1 cellular context compared by ENCODE assay signal in genomic region chr17:43456661-43457361, GRCh38.
A peak's percentile ranks its signal among the peaks of the same experiment; 100 is the strongest.
TF ChIP-seq lines count a peak whose summit lies in the region.

No MANE protein-coding gene starts in this region.

TF ChIP-seq in HepG2, 621 proteins besides CTCF, POLR2A, EP300 and RAD21 (continued from another document):
- TF ChIP-seq GRHL1 (CRISPR knock-in tag; conservative IDR thresholded peaks at IDR 0.05) (no peak), ZNF33A (CRISPR knock-in tag; IDR thresholded peaks at IDR 0.05; ENCODE audit: borderline replicate concordance) (no peak), ZNF253 (CRISPR knock-in tag; IDR thresholded peaks at IDR 0.05; ENCODE audit: borderline replicate concordance) (no peak), ZBTB7A (CRISPR knock-in tag; IDR thresholded peaks at IDR 0.05) (peak; percentile 81; the same call in 1 of the 2 replicates), KDM5A (IDR thresholded peaks at IDR 0.05; ENCODE audit: borderline replicate concordance, low read length) (no peak), NFE2L1 (CRISPR knock-in tag; IDR thresholded peaks at IDR 0.05; ENCODE audit: borderline replicate concordance) (no peak), THAP8 (CRISPR knock-in tag; IDR thresholded peaks at IDR 0.05; ENCODE audit: borderline replicate concordance) (no peak), KDM1A (CRISPR knock-in tag; IDR thresholded peaks at IDR 0.05) (peak; percentile 56), ZNF672 (CRISPR knock-in tag; IDR thresholded peaks at IDR 0.05) (no peak), SYNCRIP (IDR thresholded peaks at IDR 0.05; ENCODE audit: insufficient read depth, low read depth, low read length) (no peak), NFIC (IDR thresholded peaks at IDR 0.05; ENCODE audit: low read length) (peak; percentile 95), ZSCAN22 (CRISPR knock-in tag; IDR thresholded peaks at IDR 0.05) (no peak; the same call in 1 of the 2 replicates), ARNTL (CRISPR knock-in tag; IDR thresholded peaks at IDR 0.05) (peak; percentile 95), ZNF816 (CRISPR knock-in tag; IDR thresholded peaks at IDR 0.05; ENCODE audit: borderline replicate concordance) (no peak), ZNF205 (CRISPR knock-in tag; IDR thresholded peaks at IDR 0.05) (peak; percentile 88), CHCHD3 (CRISPR knock-in tag; IDR thresholded peaks at IDR 0.05) (0 out of 2 replicates have a peak, but pooled peaks have one; percentile 49), ZFP41 (CRISPR knock-in tag; IDR thresholded peaks at IDR 0.05; ENCODE audit: borderline replicate concordance) (no peak; the same call in 1 of the 2 replicates), MYNN (CRISPR knock-in tag; IDR thresholded peaks at IDR 0.05; ENCODE audit: low read depth) (0 out of 2 replicates have a peak, but pooled peaks have one; percentile 33), KLF12 (CRISPR knock-in tag; IDR thresholded peaks at IDR 0.05; ENCODE audit: borderline replicate concordance) (peak; percentile 66; the same call in 1 of the 2 replicates), ZFYVE20 (CRISPR knock-in tag; IDR thresholded peaks at IDR 0.05; ENCODE audit: borderline replicate concordance, low read depth) (no peak), ZNF644 (CRISPR knock-in tag; IDR thresholded peaks at IDR 0.05; ENCODE audit: low read depth) (peak; percentile 96), ATF5 (CRISPR knock-in tag; IDR thresholded peaks at IDR 0.05; ENCODE audit: low read depth) (no peak), ZNF598 (CRISPR knock-in tag; IDR thresholded peaks at IDR 0.05; ENCODE audit: borderline replicate concordance) (0 out of 2 replicates have a peak, but pooled peaks have one; percentile 51), FOXO1 (CRISPR knock-in tag; IDR thresholded peaks at IDR 0.05) (peak; percentile 97), MXI1 (IDR thresholded peaks at IDR 0.05; ENCODE audit: borderline replicate concordance, low read depth, low read length) (peak; percentile 96; the same call in 2 of the 3 replicates), ZNF230 (CRISPR knock-in tag; IDR thresholded peaks at IDR 0.05) (peak; percentile 70; the same call in 1 of the 2 replicates), ZNF281 (CRISPR knock-in tag; IDR thresholded peaks at IDR 0.05; ENCODE audit: borderline replicate concordance) (peak; percentile 93; the same call in 1 of the 2 replicates), ZBTB4 (CRISPR knock-in tag; IDR thresholded peaks at IDR 0.05; ENCODE audit: borderline replicate concordance) (peak; percentile 89; the same call in 1 of the 2 replicates), FUBP1 (CRISPR knock-in tag; IDR thresholded peaks at IDR 0.05; ENCODE audit: borderline replicate concordance) (peak; percentile 87; the same call in 1 of the 2 replicates), CBFB (CRISPR knock-in tag; IDR thresholded peaks at IDR 0.05) (peak; percentile 92), POLR2AphosphoS2 (IDR thresholded peaks at IDR 0.05; ENCODE audit: low read depth, low read length) (no peak), ZNF574 (CRISPR knock-in tag; IDR thresholded peaks at IDR 0.05) (peak; percentile 97), NR0B2 (CRISPR knock-in tag; IDR thresholded peaks at IDR 0.05) (peak; percentile 76; the same call in 1 of the 2 replicates), NFKBIZ (CRISPR knock-in tag; IDR thresholded peaks at IDR 0.05) (peak; percentile 95), NFYC (CRISPR knock-in tag; IDR thresholded peaks at IDR 0.05) (peak; percentile 65), ZFP36 (IDR thresholded peaks at IDR 0.05; ENCODE audit: borderline replicate concordance, low read depth, low read length, partially characterized antibody) (no peak), ZSCAN25 (CRISPR knock-in tag; IDR thresholded peaks at IDR 0.05) (peak; percentile 75), PAWR (CRISPR knock-in tag; IDR thresholded peaks at IDR 0.05; ENCODE audit: borderline replicate concordance) (no peak), MIXL1 (CRISPR knock-in tag; IDR thresholded peaks at IDR 0.05) (peak; percentile 98), ZNF501 (CRISPR knock-in tag; IDR thresholded peaks at IDR 0.05) (peak; percentile 78), ZNF224 (CRISPR knock-in tag; IDR thresholded peaks at IDR 0.05) (0 out of 2 replicates have a peak, but pooled peaks have one; percentile 10), ZNF362 (CRISPR knock-in tag; IDR thresholded peaks at IDR 0.05; ENCODE audit: borderline replicate concordance) (peak; percentile 88; the same call in 1 of the 2 replicates), NFRKB (IDR thresholded peaks at IDR 0.05) (no peak), TFDP2 (CRISPR knock-in tag; IDR thresholded peaks at IDR 0.05) (peak; percentile 73), REXO4 (CRISPR knock-in tag; IDR thresholded peaks at IDR 0.05; ENCODE audit: borderline replicate concordance) (no peak)
